21 cellular contexts compared by ENCODE assay signal in the genomic region with DNA sequence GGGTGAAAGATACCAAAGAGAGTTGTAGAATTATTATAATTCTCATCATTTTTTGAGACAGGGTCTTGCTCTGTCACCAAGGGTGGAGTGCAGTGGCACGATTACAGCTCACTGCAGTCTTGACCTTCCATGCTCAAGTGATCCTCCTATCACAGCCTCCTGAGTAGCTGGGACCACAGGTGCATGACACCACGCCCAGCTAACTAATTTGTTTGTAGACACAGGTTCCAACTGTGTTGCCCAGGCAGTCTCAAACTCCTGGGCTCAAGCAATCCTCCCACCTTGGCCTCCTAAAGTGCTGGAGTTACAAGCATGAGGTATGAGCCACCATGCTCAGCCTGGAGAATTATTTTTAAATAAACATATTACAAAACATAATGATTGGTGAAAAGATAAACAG.
"Had no signal": no experiment of that assay in that cellular context is flagged by ENCODE, and none has a peak within 500 bp of the region (broad histone marks: within the 10 kb centered on the region; RNA-seq: fewer than 3 reads in every experiment).

No MANE protein-coding gene starts in this region.

- DNase-seq: activated CD4-positive, alpha-beta T cell treated with anti-CD3 and anti-CD28 coated beads, Interleukin-2, amount 50 U/mL, for 1 hour; activated CD8-positive, alpha-beta memory T cell treated with anti-CD3 and anti-CD28 coated beads, Interleukin-2, amount 10 ng/mL, durations not matched to agents 7 days and 5 days; activated CD8-positive, alpha-beta T cell treated with anti-CD3 and anti-CD28 coated beads, Interleukin-2, amount 10 ng/mL, durations not matched to agents 7 days and 5 days; activated naive CD4-positive, alpha-beta T cell; activated T-cell treated with anti-CD3 and anti-CD28 coated beads, Interleukin-2, amount 50 U/mL, for 48 hours; anterior cingulate cortex; effector CD8-positive, alpha-beta T cell; erythroblast; gastrocnemius medialis; glutamatergic neuron; islet precursor cell; left cardiac atrium; left ventricle myocardium superior; posterior cingulate gyrus; right cardiac atrium; spleen; stimulated activated CD4-positive, alpha-beta T cell treated with anti-CD3 and anti-CD28 coated beads, Interleukin-4, amount 100 ng/mL, for 1 hour; uterus had no signal

- H3K4me1 ChIP-seq: gastrocnemius medialis, uterus had no signal

- H3K9me3 ChIP-seq: gastrocnemius medialis, thoracic aorta, uterus had no signal

- H3K27ac ChIP-seq: gastrocnemius medialis, spleen, thoracic aorta, uterus had no signal

- ATAC-seq: activated CD8-positive, alpha-beta T cell treated with anti-CD3 and anti-CD28 coated beads, Interleukin-2, amount 10 ng/mL, durations not matched to agents 7 days and 5 days; gastrocnemius medialis; left cardiac atrium; left ventricle myocardium superior; right cardiac atrium had no signal

- H3K27me3 ChIP-seq: gastrocnemius medialis, uterus had no signal

- FAIRE-seq: bronchial epithelial cell, colon had no signal

- H3K4me3 ChIP-seq: gastrocnemius medialis, spleen, thoracic aorta, uterus had no signal

- H3K36me3 ChIP-seq: gastrocnemius medialis, spleen, thoracic aorta, uterus had no signal
